In genomic region chr4:185361872-185362271, GRCh38 we compare ENCODE assay signal across 22 cellular contexts.
"Had no signal": no experiment of that assay in that cellular context is flagged by ENCODE, and none has a peak within 500 bp of the region (broad histone marks: within the 10 kb centered on the region; RNA-seq: fewer than 3 reads in every experiment).

No MANE protein-coding gene starts in this region.

- H3K4me1 Mint-ChIP-seq: activated CD4-positive, alpha-beta T cell treated with anti-CD3 and anti-CD28 coated beads, Interleukin-2, amount 10 ng/mL, durations not matched to agents 7 days and 5 days; activated naive CD8-positive, alpha-beta T cell treated with anti-CD3 and anti-CD28 coated beads, Interleukin-2, amount 10 ng/mL, durations not matched to agents 7 days and 5 days; T-helper 17 cell had no signal

- H3K27me3 Mint-ChIP-seq: activated B cell treated with CpG ODN at 0.5 μM for 24 hours; activated CD4-positive, alpha-beta memory T cell treated with anti-CD3 and anti-CD28 coated beads, Interleukin-2, amount 10 ng/mL, durations not matched to agents 7 days and 5 days; activated CD4-positive, alpha-beta T cell treated with anti-CD3 and anti-CD28 coated beads, Interleukin-2, amount 10 ng/mL, durations not matched to agents 7 days and 5 days; activated naive CD8-positive, alpha-beta T cell treated with anti-CD3 and anti-CD28 coated beads, Interleukin-2, amount 10 ng/mL, durations not matched to agents 7 days and 5 days; T-helper 17 cell had no signal

- H3K9me3 Mint-ChIP-seq: activated B cell treated with CpG ODN at 0.5 μM for 24 hours; activated CD4-positive, alpha-beta memory T cell treated with anti-CD3 and anti-CD28 coated beads, Interleukin-2, amount 10 ng/mL, durations not matched to agents 7 days and 5 days; activated CD4-positive, alpha-beta T cell treated with anti-CD3 and anti-CD28 coated beads, Interleukin-2, amount 10 ng/mL, durations not matched to agents 7 days and 5 days; activated naive CD8-positive, alpha-beta T cell treated with anti-CD3 and anti-CD28 coated beads, Interleukin-2, amount 10 ng/mL, durations not matched to agents 7 days and 5 days had no signal

- H3K27ac Mint-ChIP-seq: activated B cell treated with CpG ODN at 0.5 μM for 24 hours; activated CD4-positive, alpha-beta memory T cell treated with anti-CD3 and anti-CD28 coated beads, Interleukin-2, amount 10 ng/mL, durations not matched to agents 7 days and 5 days; activated CD4-positive, alpha-beta T cell treated with anti-CD3 and anti-CD28 coated beads, Interleukin-2, amount 10 ng/mL, durations not matched to agents 7 days and 5 days; activated naive CD8-positive, alpha-beta T cell treated with anti-CD3 and anti-CD28 coated beads, Interleukin-2, amount 10 ng/mL, durations not matched to agents 7 days and 5 days; T-helper 17 cell had no signal

- H3K9me3 ChIP-seq: adrenal gland, breast epithelium had no signal

- H3K27ac ChIP-seq: adrenal gland, breast epithelium had no signal

- H3K36me3 ChIP-seq: adrenal gland, breast epithelium had no signal

- DNase-seq: activated B cell treated with CpG ODN at 0.5 μM for 24 hours; activated CD4-positive, alpha-beta memory T cell treated with anti-CD3 and anti-CD28 coated beads, Interleukin-2, amount 10 ng/mL, durations not matched to agents 7 days and 5 days; activated CD4-positive, alpha-beta T cell treated with anti-CD3 and anti-CD28 coated beads, Interleukin-2, amount 10 ng/mL, durations not matched to agents 7 days and 5 days; activated naive CD4-positive, alpha-beta T cell treated with anti-CD3 and anti-CD28 coated beads, Interleukin-2, amount 50 U/mL, for 16 hours; activated naive CD8-positive, alpha-beta T cell treated with anti-CD3 and anti-CD28 coated beads, Interleukin-2, amount 10 ng/mL, durations not matched to agents 7 days and 5 days; adrenal gland; anterior cingulate cortex; caudate nucleus; MV-4-11; NCI-H1092 treated with DMSO at 0.1 percent for 48 hours; NCI-H1417 treated with DMSO at 0.1 percent for 48 hours; NCI-H1694; NCI-H2029; NCI-H2107; NCI-H2171 treated with DMSO at 0.1 percent for 48 hours; NCI-H226; NCI-H526; NCI-H82; SIG-M5; T-helper 17 cell; T-helper 9 cell had no signal

- H3K4me3 ChIP-seq: adrenal gland, breast epithelium had no signal

- H3K4me1 ChIP-seq: adrenal gland, breast epithelium had no signal

- ATAC-seq: T-helper 17 cell had no signal

- H3K27me3 ChIP-seq: adrenal gland, breast epithelium had no signal

- H3K4me3 Mint-ChIP-seq: activated B cell treated with CpG ODN at 0.5 μM for 24 hours; activated CD4-positive, alpha-beta memory T cell treated with anti-CD3 and anti-CD28 coated beads, Interleukin-2, amount 10 ng/mL, durations not matched to agents 7 days and 5 days; activated CD4-positive, alpha-beta T cell treated with anti-CD3 and anti-CD28 coated beads, Interleukin-2, amount 10 ng/mL, durations not matched to agents 7 days and 5 days; activated naive CD8-positive, alpha-beta T cell treated with anti-CD3 and anti-CD28 coated beads, Interleukin-2, amount 10 ng/mL, durations not matched to agents 7 days and 5 days; T-helper 17 cell had no signal
